ENCODE assay signal across 7 cellular contexts in genomic region chr2:14480120-14480519, GRCh38.
"Had no signal": no experiment of that assay in that cellular context is flagged by ENCODE, and none has a peak within 500 bp of the region (broad histone marks: within the 10 kb centered on the region; RNA-seq: fewer than 3 reads in every experiment).

No MANE protein-coding gene starts in this region.

- DNase-seq: GDM1, GF-D8 had no signal

- H3K4me3 ChIP-seq: GM12878 had no signal

- ATAC-seq: GM12878 had no signal

- FAIRE-seq: G401.6, GM12878, GM12891, GM12892, GM19239 had no signal
